ENCODE assay signal across 12 cellular contexts in the genomic region with DNA sequence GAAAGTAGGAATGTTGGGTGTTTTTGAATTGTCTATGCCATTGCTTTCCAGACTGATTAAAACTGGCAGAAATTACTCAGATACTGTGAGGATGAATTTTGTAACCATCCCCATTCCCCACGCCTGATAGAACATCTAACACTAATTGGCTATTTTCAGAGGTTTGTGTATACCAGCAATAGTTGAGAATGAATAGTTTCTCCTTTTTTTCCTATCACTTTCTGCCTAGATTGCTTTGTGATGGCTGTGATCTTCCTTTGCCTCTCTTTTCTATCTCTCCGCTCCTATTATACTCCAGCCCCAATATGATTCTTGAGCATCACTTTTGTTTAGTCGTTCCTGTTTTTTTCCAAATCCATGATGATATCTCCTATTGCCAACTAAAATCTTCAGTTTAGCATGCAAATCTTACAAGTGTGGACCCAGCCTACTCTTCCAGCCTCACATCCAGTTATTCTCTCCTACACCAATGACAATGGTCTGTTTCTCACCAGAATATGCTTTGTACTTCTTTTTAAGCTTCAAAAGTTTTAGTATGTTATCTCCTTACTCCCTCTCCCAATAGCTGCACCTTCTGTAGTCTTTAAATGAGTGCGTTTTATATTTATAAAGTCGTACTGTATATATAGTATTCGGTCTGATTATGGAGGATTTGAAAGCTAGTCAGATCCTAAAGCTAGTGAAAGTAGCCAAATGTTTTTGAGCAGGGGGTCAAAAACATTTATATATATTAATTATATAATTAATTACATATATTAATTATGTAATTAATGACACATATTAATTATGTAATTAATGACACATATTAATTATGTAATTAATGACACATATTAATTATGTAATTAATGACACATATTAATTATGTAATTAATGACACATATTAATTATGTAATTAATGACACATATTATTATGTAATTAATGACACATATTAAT. TPM values are rescaled to one million over a fixed set of nuclear protein-coding genes. Genes with fewer than 3 reads are reported as not detected.
A peak's percentile ranks its signal among the peaks of the same experiment; 100 is the strongest.
DNase-seq lines count a peak whose midpoint lies in the region; ATAC-seq and TF ChIP-seq lines count a peak whose summit lies in the region.
"Had no signal": no experiment of that assay in that cellular context is flagged by ENCODE, and none has a peak within 500 bp of the region (broad histone marks: within the 10 kb centered on the region; RNA-seq: fewer than 3 reads in every experiment).

No MANE protein-coding gene starts in this region.

- H3K36me3 ChIP-seq in neural progenitor cell (no peaks in the 10 kb centered on the region), GM23338 (ENCODE audit: insufficient read depth) (no peaks in the 10 kb centered on the region)

- DNase-seq in NCI-H345 treated with DMSO at 0.1 percent for 48 hours (lab: John Stamatoyannopoulos, UW; ENCODE audit: unreplicated experiment) (peak; percentile 9), NCI-H345 (lab: John Stamatoyannopoulos, UW) (no peak), NCI-H1694 treated with DMSO at 0.1 percent for 48 hours (lab: John Stamatoyannopoulos, UW) (peak; percentile 16), neural progenitor cell (ENCODE audit: low spot score) (no peak), GM23338 (ENCODE audit: low spot score) (no peak), left cardiac atrium (no peak), SHP77 treated with DMSO at 0.1 percent for 48 hours (lab: John Stamatoyannopoulos, UW) (no peak)
- DNase-seq: amygdala; NCI-H2081 treated with DMSO at 0.1 percent for 48 hours; stimulated activated CD4-positive, alpha-beta T cell treated with anti-CD3 and anti-CD28 coated beads, Interleukin-12 subunit alpha, Interleukin-12 subunit beta, amount 100 ng/mL, for 4 hours had no signal

- no peaks in the 10 kb centered on the region for H3K36me3 Mint-ChIP-seq in activated T-helper 17 cell treated with anti-CD3 and anti-CD28 coated beads, Interleukin-2, amount 50 U/mL, for 72 hours (ENCODE audit: low read depth)
- H3K36me3 Mint-ChIP-seq in neural progenitor cell, result peaks cover 6% of the 10 kb centered on the region
- peaks cover 5% of the 10 kb centered on the region; the same call in 2 of the 3 replicates for H3K36me3 Mint-ChIP-seq in GM23338 (ENCODE audit: low read depth)

- peak overlapping the region; percentile 62 for H3K27ac ChIP-seq in neural progenitor cell
- no peak overlapping the region for H3K27ac ChIP-seq in GM23338 (ENCODE audit: low read depth)

- H4K20me1 ChIP-seq in neural progenitor cell (ENCODE audit: low read depth) (no peaks in the 10 kb centered on the region), GM23338 (replicated peaks; ENCODE audit: insufficient read depth) (no peaks in the 10 kb centered on the region; the same call in none of the 2 replicates)

- no peaks in the 10 kb centered on the region for H3K4me1 ChIP-seq in neural progenitor cell
- no peaks in the 10 kb centered on the region for H3K4me1 ChIP-seq in GM23338 (ENCODE audit: insufficient read depth)

- H3K4me3 ChIP-seq in neural progenitor cell (no peak overlapping the region), GM23338 (no peak overlapping the region)

- no peak overlapping the region for H3K9ac ChIP-seq in neural progenitor cell

- H3K27me3 ChIP-seq in neural progenitor cell (no peaks in the 10 kb centered on the region), GM23338 (ENCODE audit: insufficient read depth) (no peaks in the 10 kb centered on the region)

- H3K27me3 Mint-ChIP-seq in activated T-helper 17 cell treated with anti-CD3 and anti-CD28 coated beads, Interleukin-2, amount 50 U/mL, for 72 hours, result no peaks in the 10 kb centered on the region
- H3K27me3 Mint-ChIP-seq in neural progenitor cell (ENCODE audit: insufficient read depth, low read depth), result peaks cover 2% of the 10 kb centered on the region
- H3K27me3 Mint-ChIP-seq in GM23338 (ENCODE audit: insufficient read depth, low read depth, poor library complexity), result no peaks in the 10 kb centered on the region

- H3F3A ChIP-seq in neural progenitor cell (ENCODE audit: low read depth), result peaks cover 21% of the 10 kb centered on the region
- no peaks in the 10 kb centered on the region for H3F3A ChIP-seq in GM23338 (replicated peaks; ENCODE audit: low read depth)

- H3K4me2 ChIP-seq in neural progenitor cell (no peak overlapping the region), GM23338 (no peak overlapping the region)

- peaks cover 3% of the 10 kb centered on the region for H3K4me1 Mint-ChIP-seq in activated T-helper 17 cell treated with anti-CD3 and anti-CD28 coated beads, Interleukin-2, amount 50 U/mL, for 72 hours
- H3K4me1 Mint-ChIP-seq in neural progenitor cell (no peaks in the 10 kb centered on the region), GM23338 (no peaks in the 10 kb centered on the region)

- H3K9me3 ChIP-seq in neural progenitor cell (ENCODE audit: low read depth), result no peaks in the 10 kb centered on the region

- peaks cover 3% of the 10 kb centered on the region for H3K9me3 Mint-ChIP-seq in activated T-helper 17 cell treated with anti-CD3 and anti-CD28 coated beads, Interleukin-2, amount 50 U/mL, for 72 hours
- H3K9me3 Mint-ChIP-seq in neural progenitor cell (peaks cover 12% of the 10 kb centered on the region), GM23338 (peaks cover 10% of the 10 kb centered on the region)

- H3K27ac Mint-ChIP-seq in activated T-helper 17 cell treated with anti-CD3 and anti-CD28 coated beads, Interleukin-2, amount 50 U/mL, for 72 hours, result no peak overlapping the region
- H3K27ac Mint-ChIP-seq in neural progenitor cell (no peak overlapping the region), GM23338 (no peak overlapping the region)
- H3K27ac Mint-ChIP-seq: mesothelial cell of epicardium had no signal

- no peak overlapping the region for H3K4me3 Mint-ChIP-seq in activated T-helper 17 cell treated with anti-CD3 and anti-CD28 coated beads, Interleukin-2, amount 50 U/mL, for 72 hours
- H3K4me3 Mint-ChIP-seq in neural progenitor cell (no peak overlapping the region), GM23338 (no peak overlapping the region)
- H3K4me3 Mint-ChIP-seq: mesothelial cell of epicardium had no signal

- intact Hi-C loops in left cardiac atrium (cut with DNase I), result no loop called here

- peak; percentile 71 for ATAC-seq in activated T-helper 17 cell treated with anti-CD3 and anti-CD28 coated beads, Interleukin-2, amount 50 U/mL, for 72 hours (replicated peaks)
- ATAC-seq in GM23338 (no peak; the same call in 2 of the 3 replicates), left cardiac atrium (no peak)

- H3K79me2 ChIP-seq in neural progenitor cell (ENCODE audit: low read depth) (peaks cover 55% of the 10 kb centered on the region), GM23338 (replicated peaks; ENCODE audit: insufficient read depth) (peaks cover 6% of the 10 kb centered on the region)

- TF ChIP-seq CTCF in neural progenitor cell (IDR thresholded peaks at IDR 0.05), result no peak
- no peak for TF ChIP-seq CTCF in GM23338 (conservative IDR thresholded peaks at IDR 0.05; ENCODE audit: low read depth in 2 of 2)

- no peaks in the 10 kb centered on the region for H3K9me2 ChIP-seq in GM23338 (ENCODE audit: insufficient read depth)

- H2AFZ ChIP-seq in neural progenitor cell (replicated peaks) (no peak overlapping the region), GM23338 (no peak overlapping the region)

TF ChIP-seq in GM23338, 12 proteins besides CTCF, POLR2A, EP300 and RAD21:
- TF ChIP-seq NANOG (IDR thresholded peaks at IDR 0.05; ENCODE audit: borderline replicate concordance) (no peak), POLR2AphosphoS5 (IDR thresholded peaks at IDR 0.05; ENCODE audit: low read depth) (no peak)

RNA-seq across cellular contexts. Expression of gene MAGI3, which starts 25.2 kb away (rescaled TPM):
- total RNA-seq in activated T-helper 17 cell treated with anti-CD3 and anti-CD28 coated beads, Interleukin-2, amount 50 U/mL, for 72 hours, result 1 to 10 TPM; 7.6 to 7.9 TPM
- 20.9 and 26.9 TPM in 2 replicates for total RNA-seq in neural progenitor cell (ENCODE audit: low replicate concordance)
- total RNA-seq in GM23338 (2014; rRNA removed; shearing (Covaris generic)), result 9.7 and 10.0 TPM in 2 replicates
- polyA plus RNA-seq in GM23338 (2016; fragmentation: Nextera tagmentation; extraction: Ambion mirVana), result 2.5 and 3.9 TPM in 2 replicates
- 1 to 10 TPM; 7.2 to 7.9 TPM for total RNA-seq in left cardiac atrium

Comparison
In these comparisons a context has a peak if more than half of its experiments do, and no peak if none do; other contexts are left out.
1. DNase-seq: peak in NCI-H345 treated with DMSO at 0.1 percent for 48 hours (single experiment) and NCI-H1694 treated with DMSO at 0.1 percent for 48 hours (single experiment); none in NCI-H345 (single experiment), neural progenitor cell (single experiment), GM23338 (single experiment), left cardiac atrium (single experiment) and SHP77 treated with DMSO at 0.1 percent for 48 hours (single experiment).